In genomic region chr12:50520808-50521207, GRCh38 we compare ENCODE assay signal across 1 cellular context.
A peak's percentile ranks its signal among the peaks of the same experiment; 100 is the strongest.
TF ChIP-seq lines count a peak whose summit lies in the region.

No MANE protein-coding gene starts in this region.

TF ChIP-seq in GM12878, 131 proteins besides CTCF, POLR2A, EP300 and RAD21 (continued from another document):
- TF ChIP-seq ZNF687 (IDR thresholded peaks at IDR 0.05) = no peak
- TF ChIP-seq SPI1 (IDR thresholded peaks at IDR 0.05; ENCODE audit: borderline replicate concordance, insufficient read depth, low read depth, low read length) = no peak
- TF ChIP-seq JUND (IDR thresholded peaks at IDR 0.05; ENCODE audit: low read depth, low read length) = no peak
- TF ChIP-seq NR2C1 (IDR thresholded peaks at IDR 0.05) = no peak
- no peak for TF ChIP-seq ZNF217 (IDR thresholded peaks at IDR 0.05)
- TF ChIP-seq, protein P1, sequence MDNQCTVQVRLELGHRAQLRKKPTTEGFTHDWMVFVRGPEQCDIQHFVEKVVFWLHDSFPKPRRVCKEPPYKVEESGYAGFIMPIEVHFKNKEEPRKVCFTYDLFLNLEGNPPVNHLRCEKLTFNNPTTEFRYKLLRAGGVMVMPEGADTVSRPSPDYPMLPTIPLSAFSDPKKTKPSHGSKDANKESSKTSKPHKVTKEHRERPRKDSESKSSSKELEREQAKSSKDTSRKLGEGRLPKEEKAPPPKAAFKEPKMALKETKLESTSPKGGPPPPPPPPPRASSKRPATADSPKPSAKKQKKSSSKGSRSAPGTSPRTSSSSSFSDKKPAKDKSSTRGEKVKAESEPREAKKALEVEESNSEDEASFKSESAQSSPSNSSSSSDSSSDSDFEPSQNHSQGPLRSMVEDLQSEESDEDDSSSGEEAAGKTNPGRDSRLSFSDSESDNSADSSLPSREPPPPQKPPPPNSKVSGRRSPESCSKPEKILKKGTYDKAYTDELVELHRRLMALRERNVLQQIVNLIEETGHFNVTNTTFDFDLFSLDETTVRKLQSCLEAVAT (IDR thresholded peaks at IDR 0.05) = 0 out of 2 replicates have a peak, but pooled peaks have one; percentile 17
- no peak for TF ChIP-seq CHD4 (IDR thresholded peaks at IDR 0.05)
- no peak for TF ChIP-seq MTA3 (IDR thresholded peaks at IDR 0.05; ENCODE audit: borderline replicate concordance, low read length)
- TF ChIP-seq, protein P2, sequence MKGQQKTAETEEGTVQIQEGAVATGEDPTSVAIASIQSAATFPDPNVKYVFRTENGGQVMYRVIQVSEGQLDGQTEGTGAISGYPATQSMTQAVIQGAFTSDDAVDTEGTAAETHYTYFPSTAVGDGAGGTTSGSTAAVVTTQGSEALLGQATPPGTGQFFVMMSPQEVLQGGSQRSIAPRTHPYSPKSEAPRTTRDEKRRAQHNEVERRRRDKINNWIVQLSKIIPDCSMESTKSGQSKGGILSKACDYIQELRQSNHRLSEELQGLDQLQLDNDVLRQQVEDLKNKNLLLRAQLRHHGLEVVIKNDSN (IDR thresholded peaks at IDR 0.05; ENCODE audit: borderline replicate concordance, extremely low read length, insufficient read depth, low read depth, low read length) = no peak
- TF ChIP-seq, protein P3, sequence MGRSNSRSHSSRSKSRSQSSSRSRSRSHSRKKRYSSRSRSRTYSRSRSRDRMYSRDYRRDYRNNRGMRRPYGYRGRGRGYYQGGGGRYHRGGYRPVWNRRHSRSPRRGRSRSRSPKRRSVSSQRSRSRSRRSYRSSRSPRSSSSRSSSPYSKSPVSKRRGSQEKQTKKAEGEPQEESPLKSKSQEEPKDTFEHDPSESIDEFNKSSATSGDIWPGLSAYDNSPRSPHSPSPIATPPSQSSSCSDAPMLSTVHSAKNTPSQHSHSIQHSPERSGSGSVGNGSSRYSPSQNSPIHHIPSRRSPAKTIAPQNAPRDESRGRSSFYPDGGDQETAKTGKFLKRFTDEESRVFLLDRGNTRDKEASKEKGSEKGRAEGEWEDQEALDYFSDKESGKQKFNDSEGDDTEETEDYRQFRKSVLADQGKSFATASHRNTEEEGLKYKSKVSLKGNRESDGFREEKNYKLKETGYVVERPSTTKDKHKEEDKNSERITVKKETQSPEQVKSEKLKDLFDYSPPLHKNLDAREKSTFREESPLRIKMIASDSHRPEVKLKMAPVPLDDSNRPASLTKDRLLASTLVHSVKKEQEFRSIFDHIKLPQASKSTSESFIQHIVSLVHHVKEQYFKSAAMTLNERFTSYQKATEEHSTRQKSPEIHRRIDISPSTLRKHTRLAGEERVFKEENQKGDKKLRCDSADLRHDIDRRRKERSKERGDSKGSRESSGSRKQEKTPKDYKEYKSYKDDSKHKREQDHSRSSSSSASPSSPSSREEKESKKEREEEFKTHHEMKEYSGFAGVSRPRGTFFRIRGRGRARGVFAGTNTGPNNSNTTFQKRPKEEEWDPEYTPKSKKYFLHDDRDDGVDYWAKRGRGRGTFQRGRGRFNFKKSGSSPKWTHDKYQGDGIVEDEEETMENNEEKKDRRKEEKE (IDR thresholded peaks at IDR 0.05) = no peak
